In genomic region chr2:121826036-121826435, GRCh38 we compare ENCODE assay signal across 1 cellular context.
TF ChIP-seq lines count a peak whose summit lies in the region.

No MANE protein-coding gene starts in this region.

TF ChIP-seq in GM23338, 12 proteins besides CTCF, POLR2A, EP300 and RAD21 (continued from another document):
- TF ChIP-seq REST (IDR thresholded peaks at IDR 0.05; ENCODE audit: unreplicated experiment) (no peak), ZNF331 (CRISPR knock-in tag; IDR thresholded peaks at IDR 0.05; ENCODE audit: low read depth) (no peak), NANOG (IDR thresholded peaks at IDR 0.05; ENCODE audit: borderline replicate concordance) (no peak), ZNF462 (CRISPR knock-in tag; IDR thresholded peaks at IDR 0.05) (no peak)
